In genomic region chr2:27313882-27314645, GRCh38 we compare ENCODE assay signal across 23 cellular contexts. TPM values are rescaled to one million over a fixed set of nuclear protein-coding genes. Genes with fewer than 3 reads are reported as not detected.
"Had no signal": no experiment of that assay in that cellular context is flagged by ENCODE, and none has a peak within 500 bp of the region (broad histone marks: within the 10 kb centered on the region; RNA-seq: fewer than 3 reads in every experiment).

No MANE protein-coding gene starts in this region.

- H3K36me3 ChIP-seq: uterus had no signal

- FAIRE-seq: keratinocyte had no signal

- H3K9me3 ChIP-seq: esophagus squamous epithelium, left ventricle myocardium inferior, right atrium auricular region, tibial artery, upper lobe of left lung, uterus had no signal

- H3K4me1 ChIP-seq: esophagus squamous epithelium, right atrium auricular region, tibial artery, upper lobe of left lung, uterus had no signal

- H3K4me3 ChIP-seq: esophagus squamous epithelium, left ventricle myocardium inferior, lung, right atrium auricular region, smooth muscle cell, tibial artery, upper lobe of left lung, uterus had no signal

- H3K27ac ChIP-seq: esophagus squamous epithelium, left ventricle myocardium inferior, right atrium auricular region, tibial artery, upper lobe of left lung, uterus had no signal

- H3K4me2 ChIP-seq: smooth muscle cell had no signal

- H3K27me3 ChIP-seq: esophagus squamous epithelium, right atrium auricular region, upper lobe of left lung, uterus had no signal

- ATAC-seq: effector memory CD8-positive, alpha-beta T cell; left cardiac atrium; naive thymus-derived CD4-positive, alpha-beta T cell; stimulated activated effector memory CD8-positive, alpha-beta T cell treated with anti-CD3 and anti-CD28 coated beads, Interleukin-12 subunit alpha, Interleukin-12 subunit beta, amount 100 ng/mL, for 72 hours; stimulated activated naive CD8-positive, alpha-beta T cell treated with anti-CD3 and anti-CD28 coated beads, Interleukin-15, Interleukin-2, amounts not matched to agents 100 U/mL and 50 U/mL, for 24 hours had no signal

- DNase-seq: effector memory CD8-positive, alpha-beta T cell; esophagus squamous epithelium; foreskin fibroblast; immature natural killer cell; left cardiac atrium; left ventricle myocardium inferior; naive thymus-derived CD4-positive, alpha-beta T cell; nephron progenitor cell; stimulated activated CD4-positive, alpha-beta T cell treated with anti-CD3 and anti-CD28 coated beads, Interleukin-4, amount 100 ng/mL, for 1 hour; stimulated activated CD8-positive, alpha-beta memory T cell treated with anti-CD3 and anti-CD28 coated beads, Interleukin-4, amount 100 ng/mL, for 48 hours; stimulated activated naive CD8-positive, alpha-beta T cell treated with anti-CD3 and anti-CD28 coated beads, Interleukin-15, Interleukin-2, amounts not matched to agents 100 U/mL and 50 U/mL, for 24 hours; tibial artery; uterus had no signal

RNA-seq across cellular contexts. Expression of gene UCN, which starts 5.8 kb away (rescaled TPM):
- total RNA-seq: epithelial cell of proximal tubule, mononuclear cell had no signal

RNA-seq across cellular contexts. Expression of gene TRIM54, which starts 31.8 kb away (rescaled TPM):
- total RNA-seq: esophagus squamous epithelium; mesenteric fat pad; mononuclear cell; naive thymus-derived CD4-positive, alpha-beta T cell; temporal lobe had no signal
- polyA plus RNA-seq: keratinocyte; naive thymus-derived CD4-positive, alpha-beta T cell; smooth muscle cell had no signal

RNA-seq across cellular contexts. Expression of gene DNAJC5G, which starts 38.8 kb away (rescaled TPM):
- total RNA-seq: epithelial cell of proximal tubule; lung; mesenteric fat pad; mononuclear cell; naive thymus-derived CD4-positive, alpha-beta T cell; smooth muscle cell; temporal lobe; upper lobe of left lung had no signal
- polyA plus RNA-seq: immature natural killer cell; keratinocyte; lung; naive thymus-derived CD4-positive, alpha-beta T cell; smooth muscle cell had no signal
